Comparison of ENCODE assay signal across 8 cellular contexts in the genomic region with DNA sequence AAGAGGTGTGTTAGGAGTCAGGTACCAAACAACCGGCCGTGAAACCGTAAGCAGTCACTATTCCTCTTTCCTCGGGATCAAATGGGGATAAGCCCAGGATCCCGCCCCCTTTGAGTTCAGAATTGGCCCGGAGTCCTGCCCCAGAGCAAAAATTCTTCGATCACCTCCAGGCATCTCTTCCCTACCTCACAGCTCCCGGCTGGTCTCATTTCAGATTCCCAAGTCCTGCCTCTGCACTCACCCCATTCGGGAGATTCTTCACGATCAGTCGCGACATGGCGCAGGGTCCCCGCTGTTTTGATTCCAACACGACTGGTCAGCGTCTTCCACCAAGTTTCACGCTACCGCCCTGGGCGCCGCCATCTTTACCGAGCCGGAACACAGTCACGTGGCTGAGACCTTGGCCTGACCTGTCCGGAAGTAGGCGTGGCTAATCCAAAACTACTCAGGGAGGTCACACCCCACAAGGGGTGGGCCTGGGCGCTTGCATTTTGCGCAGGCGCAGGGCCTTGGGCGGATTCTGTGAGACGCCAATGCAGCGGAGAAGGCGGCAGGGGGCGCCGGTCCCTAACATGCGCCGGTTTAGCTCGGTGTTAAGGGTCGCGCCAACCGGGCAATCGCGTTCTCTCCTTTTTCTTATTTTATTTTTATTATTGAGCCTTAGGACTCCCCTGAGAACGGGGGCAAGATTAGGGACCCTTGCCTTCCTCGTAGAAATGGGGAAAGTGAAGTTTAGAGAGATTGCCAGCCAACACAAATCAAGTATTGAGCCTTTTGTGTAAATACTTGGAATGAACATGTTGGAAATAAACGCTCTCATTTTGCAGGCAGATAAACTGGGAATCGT. TPM values are rescaled to one million over a fixed set of nuclear protein-coding genes. Genes with fewer than 3 reads are reported as not detected.
A peak's percentile ranks its signal among the peaks of the same experiment; 100 is the strongest.
DNase-seq lines count a peak whose midpoint lies in the region; ATAC-seq and TF ChIP-seq lines count a peak whose summit lies in the region.

TSS of gene RBM19 (minus strand) at position 375 of the 847 bp plus-strand sequence. CDS start at position 277, 98 bp downstream.

- H3K4me2 ChIP-seq in hepatocyte, result peak within 1 kb of the TSS; percentile 84

- peak within 1 kb of the TSS; percentile 47 for H3K27ac ChIP-seq in 22Rv1
- H3K27ac ChIP-seq in hepatocyte, result peak within 1 kb of the TSS; percentile 20

- H3K79me2 ChIP-seq in hepatocyte, result peaks cover 19% of the 10 kb centered on the region

- 2% methylated on average over 46 of the region's 46 CpGs for WGBS in hepatocyte (ENCODE audit: low lambda C conversion rate, missing lambda C conversion rate)

- H4K20me1 ChIP-seq in hepatocyte (ENCODE audit: insufficient read depth, poor library complexity, severe bottlenecking), result no peaks in the 10 kb centered on the region

- H3K4me1 ChIP-seq in hepatocyte (ENCODE audit: insufficient read depth), result no peaks in the 10 kb centered on the region

- H3K27me3 ChIP-seq in hepatocyte, result no peaks in the 10 kb centered on the region

- no peaks in the 10 kb centered on the region for H3K36me3 ChIP-seq in hepatocyte (replicated peaks; ENCODE audit: insufficient read depth, low read depth)

- peak within 1 kb of the TSS; percentile 36 for H3K4me3 ChIP-seq in hepatocyte

- H3K9me2 ChIP-seq in hepatocyte (replicated peaks; ENCODE audit: insufficient read depth), result no peaks in the 10 kb centered on the region

- ATAC-seq in GM18511 (IDR thresholded peaks at IDR 0.05; ENCODE audit: unreplicated experiment) (peak; percentile 95), HG03039 (IDR thresholded peaks at IDR 0.05; ENCODE audit: unreplicated experiment) (peak; percentile 96)

- H3K9me3 ChIP-seq in hepatocyte (ENCODE audit: low read depth), result no peaks in the 10 kb centered on the region

- H2AFZ ChIP-seq in hepatocyte, result peak within 1 kb of the TSS; percentile 83

- TF ChIP-seq CTCF in 22Rv1 (IDR thresholded peaks at IDR 0.05) (peak; percentile 99), hepatocyte (IDR thresholded peaks at IDR 0.05; ENCODE audit: poor library complexity) (peak; percentile 96)

- DNase-seq in NCI-H2081 (lab: John Stamatoyannopoulos, UW) (peak; percentile 96), T1000 (lab: John Stamatoyannopoulos, UW) (peak; percentile 94), astrocyte of the hippocampus (ENCODE audit: low read depth, low spot score) (peak; percentile 99), hepatocyte (ENCODE audit: low spot score) (peak; percentile 100), renal cortical epithelial cell (ENCODE audit: low read depth) (peak; percentile 95)

RNA-seq across cellular contexts. Expression of gene RBM19, which starts in this region (rescaled TPM):
- total RNA-seq in hepatocyte, result 16.5 and 16.8 TPM in 2 replicates
- 14.5 and 18.2 TPM in 2 replicates for polyA plus RNA-seq in hepatocyte
- 13.4 and 25.5 TPM in 2 replicates for total RNA-seq in renal cortical epithelial cell

Comparison
In these comparisons a context has a peak if more than half of its experiments do, and no peak if none do; other contexts are left out.
1. Peak in every context shown above with its lines: DNase-seq, ATAC-seq, H3K4me3 ChIP-seq and H3K27ac ChIP-seq.